16 cellular contexts compared by ENCODE assay signal in genomic region chr4:120869511-120870278, GRCh38. TPM values are rescaled to one million over a fixed set of nuclear protein-coding genes. Genes with fewer than 3 reads are reported as not detected.
DNase-seq lines count a peak whose midpoint lies in the region; ATAC-seq and TF ChIP-seq lines count a peak whose summit lies in the region.
"Had no signal": no experiment of that assay in that cellular context is flagged by ENCODE, and none has a peak within 500 bp of the region (broad histone marks: within the 10 kb centered on the region; RNA-seq: fewer than 3 reads in every experiment).

No MANE protein-coding gene starts in this region.

- peaks cover 2% of the 10 kb centered on the region for H3K27me3 Mint-ChIP-seq in glutamatergic neuron (ENCODE audit: unreplicated experiment)
- H3K27me3 Mint-ChIP-seq: CD4-positive, alpha-beta T cell had no signal

- no peaks in the 10 kb centered on the region for H3K9me3 Mint-ChIP-seq in glutamatergic neuron (ENCODE audit: unreplicated experiment)
- H3K9me3 Mint-ChIP-seq: CD4-positive, alpha-beta T cell; T-helper 1 cell treated with Interleukin-12 subunit alpha and Interleukin-12 subunit beta and Interleukin-4 antibody, amounts not matched to agents 30 μg/mL and 1 μg/mL, for 36 hours had no signal

- H3K4me1 ChIP-seq in adipocyte (ENCODE audit: control insufficient read depth, insufficient read depth, low read length), result no peaks in the 10 kb centered on the region

- TF ChIP-seq CTCF in AG10803 (conservative IDR thresholded peaks at IDR 0.05; ENCODE audit: low read length) (no peak), glutamatergic neuron (IDR thresholded peaks at IDR 0.05; ENCODE audit: partially characterized antibody, unreplicated experiment) (no peak), RWPE1 (conservative IDR thresholded peaks at IDR 0.05; ENCODE audit: low read depth) (no peak)

- no peak for ATAC-seq in HG03342 (IDR thresholded peaks at IDR 0.05; ENCODE audit: unreplicated experiment)
- ATAC-seq in GM21717 (IDR thresholded peaks at IDR 0.05; ENCODE audit: unreplicated experiment), result no peak

- no peak overlapping the region for H3K9ac ChIP-seq in adipocyte (ENCODE audit: low read length)

- H3K9me3 ChIP-seq in adipocyte (ENCODE audit: control insufficient read depth, low read length), result no peaks in the 10 kb centered on the region
- H3K9me3 ChIP-seq: stomach had no signal

- H3K27ac ChIP-seq in RWPE1, result no peak overlapping the region
- H3K27ac ChIP-seq: stomach had no signal

- H3K36me3 Mint-ChIP-seq in glutamatergic neuron (ENCODE audit: unreplicated experiment), result no peaks in the 10 kb centered on the region

- H3K27me3 ChIP-seq in adipocyte (replicated peaks; ENCODE audit: control insufficient read depth, insufficient read depth, low read length), result no peaks in the 10 kb centered on the region
- H3K27me3 ChIP-seq: stomach had no signal

- CTCF ChIA-PET in RWPE1 (lab: Yijun Ruan, JAX), result no interaction called here

- DNase-seq in AG10803 (ENCODE audit: low read depth), result peak; percentile 60
- DNase-seq in HT-29 (ENCODE audit: low spot score), result peak; percentile 5
- peak; percentile 54 for DNase-seq in adipocyte (ENCODE audit: low read depth)
- DNase-seq in glutamatergic neuron, result no peak
- DNase-seq in SHP77 treated with DMSO at 0.1 percent for 48 hours (lab: John Stamatoyannopoulos, UW), result no peak
- DNase-seq in RWPE1 (ENCODE audit: low spot score), result no peak
- DNase-seq: activated naive CD4-positive, alpha-beta T cell; activated T-cell treated with anti-CD3 and anti-CD28 coated beads for 4 hours; CD4-positive, alpha-beta T cell; Kasumi-1; NCI-H510A; occipital lobe; stomach had no signal

- POLR2A ChIA-PET in RWPE1 (lab: Yijun Ruan, JAX; ENCODE audit: low non-redundant PET), result no interaction called here

- no peaks in the 10 kb centered on the region for H3K4me1 Mint-ChIP-seq in glutamatergic neuron (ENCODE audit: low read depth, unreplicated experiment)

- peak overlapping the region; percentile 49 for H3K27ac Mint-ChIP-seq in glutamatergic neuron (ENCODE audit: unreplicated experiment)
- H3K27ac Mint-ChIP-seq: CD4-positive, alpha-beta T cell; T-helper 1 cell treated with Interleukin-12 subunit alpha and Interleukin-12 subunit beta and Interleukin-4 antibody, amounts not matched to agents 30 μg/mL and 1 μg/mL, for 36 hours had no signal

- H3K36me3 ChIP-seq in adipocyte (ENCODE audit: control insufficient read depth, insufficient read depth, low read length, severe bottlenecking), result no peaks in the 10 kb centered on the region
- H3K36me3 ChIP-seq: stomach had no signal

- H3K4me3 ChIP-seq in AG10803 (ENCODE audit: low read length) (no peak overlapping the region), adipocyte (ENCODE audit: low read length) (no peak overlapping the region)
- H3K4me3 ChIP-seq: stomach had no signal

- no peak overlapping the region for H3K4me3 Mint-ChIP-seq in glutamatergic neuron (ENCODE audit: unreplicated experiment)
- H3K4me3 Mint-ChIP-seq: CD4-positive, alpha-beta T cell; T-helper 1 cell treated with Interleukin-12 subunit alpha and Interleukin-12 subunit beta and Interleukin-4 antibody, amounts not matched to agents 30 μg/mL and 1 μg/mL, for 36 hours had no signal

RNA-seq across cellular contexts. Expression of gene PRDM5, which starts 52.8 kb away (rescaled TPM):
- total RNA-seq in HT-29 (2014; rRNA removed; shearing (Covaris generic)), result 7.8 and 8.1 TPM in 2 replicates
- total RNA-seq in glutamatergic neuron (ENCODE audit: unreplicated experiment), result 16.6 TPM

Comparison
In these comparisons a context has a peak if more than half of its experiments do, and no peak if none do; other contexts are left out.
1. DNase-seq: peak in AG10803 (single experiment), HT-29 (single experiment) and adipocyte (single experiment); none in glutamatergic neuron (single experiment), SHP77 treated with DMSO at 0.1 percent for 48 hours (single experiment) and RWPE1 (single experiment).